ENCODE assay signal across 17 cellular contexts in the genomic region with DNA sequence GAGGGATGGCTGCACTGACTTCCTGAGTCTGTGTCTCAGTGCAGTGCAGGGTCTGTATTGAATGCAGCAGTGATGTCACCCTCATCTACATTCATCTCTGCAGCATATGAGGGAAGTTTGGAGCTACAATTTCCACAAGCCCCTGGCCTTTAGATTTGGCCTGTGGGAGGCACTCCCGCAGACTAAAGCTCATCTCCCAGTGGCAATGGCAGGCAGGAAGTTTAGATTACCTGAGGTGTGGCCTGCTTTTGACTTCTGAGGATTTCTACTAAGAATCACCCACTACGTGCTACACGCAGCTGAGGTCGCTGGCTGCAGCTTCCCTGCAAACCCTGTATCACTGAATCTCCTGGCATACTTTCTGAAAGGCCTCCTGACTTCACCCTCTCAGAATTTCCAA.
DNase-seq lines count a peak whose midpoint lies in the region; ATAC-seq and TF ChIP-seq lines count a peak whose summit lies in the region.
"Had no signal": no experiment of that assay in that cellular context is flagged by ENCODE, and none has a peak within 500 bp of the region (broad histone marks: within the 10 kb centered on the region; RNA-seq: fewer than 3 reads in every experiment).

No MANE protein-coding gene starts in this region.

- H3K36me3 Mint-ChIP-seq in WTC11, result no peaks in the 10 kb centered on the region

- H4K91ac ChIP-seq in neuronal stem cell (ENCODE audit: low read depth, low read length, poor library complexity), result no peak overlapping the region

- no peak for TF ChIP-seq CTCF in WTC11 (IDR thresholded peaks at IDR 0.05)
- TF ChIP-seq CTCF in fibroblast of lung (conservative IDR thresholded peaks at IDR 0.05 in 1 of 2, IDR thresholded peaks at IDR 0.05 in 1 of 2; ENCODE audit: low read depth in 1 of 2, low read length in 2 of 2), result no peak

- no peak overlapping the region for H2BK12ac ChIP-seq in neuronal stem cell (ENCODE audit: low read length)

- no peak overlapping the region for H3K14ac ChIP-seq in neuronal stem cell (ENCODE audit: low read length)

- WGBS in neuronal stem cell (ENCODE audit: extremely low coverage in 2 of 2, insufficient read length in 2 of 2, insufficient replicate concordance in 1 of 2), 2 donors, result no CpG with 5 or more reads among the region's 4 CpGs

- no peak overlapping the region for H3K18ac ChIP-seq in neuronal stem cell (ENCODE audit: low read length)

- H3K9me3 ChIP-seq in fibroblast of lung (ENCODE audit: control insufficient read depth, insufficient read depth, low read depth, low read length) (no peaks in the 10 kb centered on the region), neuronal stem cell (replicated peaks in 1 of 2; ENCODE audit: control insufficient read depth in 2 of 2, insufficient read depth in 1 of 2, low read depth in 1 of 2, low read length in 2 of 2) (no peaks in the 10 kb centered on the region)
- H3K9me3 ChIP-seq: SK-N-SH had no signal

- no peak overlapping the region for H3K4ac ChIP-seq in neuronal stem cell (ENCODE audit: low read length)

- H3K9me3 Mint-ChIP-seq in WTC11, result 0 out of 2 replicates have a peak, but pooled peaks cover 3% of the 10 kb centered on the region
- H3K9me3 Mint-ChIP-seq: HFFc6 had no signal

- H2BK120ac ChIP-seq in neuronal stem cell (ENCODE audit: low read depth, low read length), result no peak overlapping the region

- no peak overlapping the region for H3K27ac ChIP-seq in fibroblast of lung (ENCODE audit: insufficient read depth, low read length)
- H3K27ac ChIP-seq in neuronal stem cell (replicated peaks; ENCODE audit: low read length), result no peak overlapping the region
- H3K27ac ChIP-seq: 22Rv1, PC-9 had no signal

- DNase-seq in DMS 273 (lab: John Stamatoyannopoulos, UW; ENCODE audit: unreplicated experiment) (peak; percentile 7), DMS 273 treated with DMSO at 0.1 percent for 48 hours (lab: John Stamatoyannopoulos, UW) (no peak), WTC11 (ENCODE audit: low spot score) (no peak), fibroblast of lung (ENCODE audit: low read depth in 2 of 2) (peak; percentile 14 to 30), neuronal stem cell (ENCODE audit: low spot score) (no peak), SKM-1 (lab: John Stamatoyannopoulos, UW; ENCODE audit: unreplicated experiment) (no peak), HCEC 1CT (no peak)
- DNase-seq: C1 segment of cervical spinal cord, COR-L47, HFFc6, NCI-H1436, NCI-H2081, NCI-H774, PC-9, SK-N-SH had no signal

- H2BK5ac ChIP-seq in neuronal stem cell (ENCODE audit: low read length), result no peak overlapping the region

- H4K20me1 ChIP-seq in fibroblast of lung (ENCODE audit: control insufficient read depth, extremely low read depth, insufficient read depth, low read length), result no peaks in the 10 kb centered on the region

- CTCF ChIA-PET in WTC11 (lab: Charles Lee), result interaction anchor here (0.5 to 1.3 kb wide), 5 partner anchors 56 to 1222 kb away, joined by 3 to 8 read pairs (median 3); no protein-coding TSS in a partner anchor

- no peaks in the 10 kb centered on the region for H3K4me1 ChIP-seq in fibroblast of lung (ENCODE audit: control insufficient read depth, extremely low read depth, insufficient read depth, low read length)
- H3K4me1 ChIP-seq in neuronal stem cell (ENCODE audit: control insufficient read depth in 2 of 2, insufficient read depth in 1 of 2, low read depth in 1 of 2, low read length in 2 of 2), result peaks cover 0 to 3% of the 10 kb centered on the region in 2 donors

- peak overlapping the region; percentile 27 for H2AFZ ChIP-seq in fibroblast of lung (ENCODE audit: low read length)
- peak overlapping the region; percentile 56 for H2AFZ ChIP-seq in neuronal stem cell (ENCODE audit: low read length)
- H2AFZ ChIP-seq: PC-9 had no signal

- H4K8ac ChIP-seq in neuronal stem cell (ENCODE audit: low read depth, low read length), result no peak overlapping the region

- ATAC-seq in WTC11 (peak; percentile 78), HG03175 (IDR thresholded peaks at IDR 0.05; ENCODE audit: unreplicated experiment) (no peak)

- H3K4me3 Mint-ChIP-seq in WTC11, result no peak overlapping the region
- H3K4me3 Mint-ChIP-seq: HFFc6 had no signal

- no peak overlapping the region for H3K9ac ChIP-seq in fibroblast of lung (ENCODE audit: insufficient read depth, low read length)
- no peak overlapping the region for H3K9ac ChIP-seq in neuronal stem cell (ENCODE audit: low read depth, low read length, poor library complexity)
- H3K9ac ChIP-seq: SK-N-SH had no signal

- H3K79me1 ChIP-seq in neuronal stem cell (ENCODE audit: low read depth, low read length), result no peaks in the 10 kb centered on the region

- no peak overlapping the region for H3K4me2 ChIP-seq in fibroblast of lung (ENCODE audit: extremely low read depth, insufficient read depth, low read length)
- H3K4me2 ChIP-seq in neuronal stem cell (ENCODE audit: insufficient read depth, low read length, poor library complexity, severe bottlenecking), result no peak overlapping the region
- H3K4me2 ChIP-seq: PC-9, SK-N-SH had no signal

- 0 out of 2 replicates have a peak, but pooled peaks cover 5% of the 10 kb centered on the region for H3K4me1 Mint-ChIP-seq in WTC11

- no peak overlapping the region for H2AK5ac ChIP-seq in neuronal stem cell (ENCODE audit: low read depth, low read length)

- H3K36me3 ChIP-seq in fibroblast of lung (ENCODE audit: control insufficient read depth, insufficient read depth, low read length) (no peaks in the 10 kb centered on the region), neuronal stem cell (replicated peaks in 1 of 2; ENCODE audit: control insufficient read depth in 2 of 2, insufficient read depth in 2 of 2, low read length in 2 of 2) (no peaks in the 10 kb centered on the region)

- H3K79me2 ChIP-seq in fibroblast of lung (ENCODE audit: control insufficient read depth, insufficient read depth, low read length), result no peaks in the 10 kb centered on the region

- H3K4me3 ChIP-seq in fibroblast of lung (replicated peaks in 1 of 4; ENCODE audit: control extremely low read depth in 1 of 4, insufficient read depth in 1 of 4, low read depth in 3 of 4, low read length in 4 of 4), result no peak overlapping the region
- no peak overlapping the region for H3K4me3 ChIP-seq in neuronal stem cell (ENCODE audit: low read length in 2 of 2)
- H3K4me3 ChIP-seq: PC-9 had no signal

- no peak overlapping the region for H3K23ac ChIP-seq in neuronal stem cell (ENCODE audit: low read depth, low read length, poor library complexity)

- POLR2A ChIA-PET in WTC11 (lab: Charles Lee), result no interaction called here

- H3K27me3 ChIP-seq in fibroblast of lung (ENCODE audit: control insufficient read depth, insufficient read depth, low read length) (no peaks in the 10 kb centered on the region), neuronal stem cell (ENCODE audit: control insufficient read depth in 3 of 3, insufficient read depth in 3 of 3, low read depth in 1 of 3, low read length in 3 of 3) (no peaks in the 10 kb centered on the region)

- H3K27ac Mint-ChIP-seq in WTC11, result no peak overlapping the region
- H3K27ac Mint-ChIP-seq: HFFc6 had no signal

- no peak overlapping the region for H2BK15ac ChIP-seq in neuronal stem cell (ENCODE audit: low read length)

- H3K27me3 Mint-ChIP-seq in WTC11 (ENCODE audit: low read depth), result no peaks in the 10 kb centered on the region

TF ChIP-seq in WTC11, 78 proteins besides CTCF, POLR2A, EP300 and RAD21 (continues in another document):
- TF ChIP-seq, protein P1, sequence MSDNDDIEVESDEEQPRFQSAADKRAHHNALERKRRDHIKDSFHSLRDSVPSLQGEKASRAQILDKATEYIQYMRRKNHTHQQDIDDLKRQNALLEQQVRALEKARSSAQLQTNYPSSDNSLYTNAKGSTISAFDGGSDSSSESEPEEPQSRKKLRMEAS (CRISPR knock-in tag; IDR thresholded peaks at IDR 0.05), result no peak
- no peak for TF ChIP-seq CREM (CRISPR knock-in tag; IDR thresholded peaks at IDR 0.05)
- TF ChIP-seq TCF7 (CRISPR knock-in tag; IDR thresholded peaks at IDR 0.05; ENCODE audit: low read depth), result no peak
- TF ChIP-seq, protein P2, sequence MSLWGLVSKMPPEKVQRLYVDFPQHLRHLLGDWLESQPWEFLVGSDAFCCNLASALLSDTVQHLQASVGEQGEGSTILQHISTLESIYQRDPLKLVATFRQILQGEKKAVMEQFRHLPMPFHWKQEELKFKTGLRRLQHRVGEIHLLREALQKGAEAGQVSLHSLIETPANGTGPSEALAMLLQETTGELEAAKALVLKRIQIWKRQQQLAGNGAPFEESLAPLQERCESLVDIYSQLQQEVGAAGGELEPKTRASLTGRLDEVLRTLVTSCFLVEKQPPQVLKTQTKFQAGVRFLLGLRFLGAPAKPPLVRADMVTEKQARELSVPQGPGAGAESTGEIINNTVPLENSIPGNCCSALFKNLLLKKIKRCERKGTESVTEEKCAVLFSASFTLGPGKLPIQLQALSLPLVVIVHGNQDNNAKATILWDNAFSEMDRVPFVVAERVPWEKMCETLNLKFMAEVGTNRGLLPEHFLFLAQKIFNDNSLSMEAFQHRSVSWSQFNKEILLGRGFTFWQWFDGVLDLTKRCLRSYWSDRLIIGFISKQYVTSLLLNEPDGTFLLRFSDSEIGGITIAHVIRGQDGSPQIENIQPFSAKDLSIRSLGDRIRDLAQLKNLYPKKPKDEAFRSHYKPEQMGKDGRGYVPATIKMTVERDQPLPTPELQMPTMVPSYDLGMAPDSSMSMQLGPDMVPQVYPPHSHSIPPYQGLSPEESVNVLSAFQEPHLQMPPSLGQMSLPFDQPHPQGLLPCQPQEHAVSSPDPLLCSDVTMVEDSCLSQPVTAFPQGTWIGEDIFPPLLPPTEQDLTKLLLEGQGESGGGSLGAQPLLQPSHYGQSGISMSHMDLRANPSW (CRISPR knock-in tag; conservative IDR thresholded peaks at IDR 0.05; ENCODE audit: low read depth), result no peak
- TF ChIP-seq, protein P3, sequence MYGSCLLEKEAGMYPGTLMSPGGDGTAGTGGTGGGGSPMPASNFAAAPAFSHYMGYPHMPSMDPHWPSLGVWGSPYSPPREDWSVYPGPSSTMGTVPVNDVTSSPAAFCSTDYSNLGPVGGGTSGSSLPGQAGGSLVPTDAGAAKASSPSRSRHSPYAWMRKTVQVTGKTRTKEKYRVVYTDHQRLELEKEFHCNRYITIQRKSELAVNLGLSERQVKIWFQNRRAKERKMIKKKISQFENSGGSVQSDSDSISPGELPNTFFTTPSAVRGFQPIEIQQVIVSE (CRISPR knock-in tag; IDR thresholded peaks at IDR 0.05; ENCODE audit: borderline replicate concordance), result no peak

Comparison
In these comparisons a context has a peak if more than half of its experiments do, and no peak if none do; other contexts are left out.
1. DNase-seq: peak in DMS 273 (single experiment) and fibroblast of lung (2 of 2); none in DMS 273 treated with DMSO at 0.1 percent for 48 hours (single experiment), WTC11 (single experiment), neuronal stem cell (single experiment), SKM-1 (single experiment) and HCEC 1CT (single experiment).